Comparison of ENCODE assay signal across 18 cellular contexts in the genomic region with DNA sequence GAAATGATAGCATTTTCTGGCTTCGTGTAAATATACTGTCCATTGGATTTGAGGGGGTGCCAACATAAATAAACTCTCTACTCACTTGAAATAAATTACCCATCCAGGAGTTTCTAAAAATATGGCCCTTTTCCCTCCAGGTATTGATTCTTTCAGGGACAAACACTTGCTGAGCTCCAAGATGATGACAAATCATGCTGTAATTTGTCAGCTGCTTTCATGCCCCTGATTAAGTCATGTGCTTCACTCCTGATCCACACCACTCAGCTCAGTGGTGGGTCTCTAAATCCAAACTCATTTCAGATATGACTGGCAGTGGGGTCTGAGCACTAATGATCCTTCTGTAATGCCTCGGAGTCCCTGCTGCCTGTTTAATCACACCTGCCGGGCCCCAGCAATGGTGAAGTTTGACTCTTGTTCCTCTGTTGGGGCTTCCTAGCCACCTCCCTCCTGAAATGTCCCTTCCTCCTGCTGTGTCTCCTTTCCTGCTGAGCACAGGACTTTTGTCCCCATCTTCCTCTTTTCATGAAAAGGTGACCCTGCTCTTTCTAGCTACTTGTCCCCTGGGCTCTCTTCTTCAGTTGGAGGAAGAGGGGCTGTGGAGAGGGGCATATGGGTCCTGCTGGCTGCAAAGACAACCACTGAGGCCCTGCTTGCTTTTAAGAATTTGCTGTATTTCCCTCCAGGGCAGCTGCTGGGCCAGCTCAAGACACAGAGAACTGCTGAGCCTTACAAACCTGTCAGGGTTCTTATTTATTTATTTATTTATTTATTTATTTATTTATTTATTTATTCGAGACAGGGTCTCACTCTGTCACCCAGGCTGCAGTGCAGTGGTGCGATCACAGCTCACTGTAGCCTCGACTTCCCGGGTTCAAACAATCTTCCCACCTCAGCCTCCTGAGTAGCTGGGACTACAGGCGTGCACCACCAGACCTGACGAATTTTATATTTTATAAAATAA.
DNase-seq lines count a peak whose midpoint lies in the region; ATAC-seq lines count a peak whose summit lies in the region.
"Had no signal": no experiment of that assay in that cellular context is flagged by ENCODE, and none has a peak within 500 bp of the region (broad histone marks: within the 10 kb centered on the region; RNA-seq: fewer than 3 reads in every experiment).

No MANE protein-coding gene starts in this region.

- DNase-seq in COR-L47 (lab: John Stamatoyannopoulos, UW), result peak; percentile 87
- DNase-seq in NCI-H1092 treated with DMSO at 0.1 percent for 48 hours (lab: John Stamatoyannopoulos, UW), result peak; percentile 95
- DNase-seq in NCI-H748 (lab: John Stamatoyannopoulos, UW; ENCODE audit: unreplicated experiment), result peak; percentile 84
- DNase-seq in left lobe of liver (ENCODE audit: low spot score), result no peak
- DNase-seq: activated CD4-positive, alpha-beta T cell treated with anti-CD3 and anti-CD28 coated beads for 1 hour; activated naive CD4-positive, alpha-beta T cell; activated T-cell treated with anti-CD3 and anti-CD28 coated beads, Interleukin-2, amount 50 U/mL, for 1 hour; adrenal gland; mesenchymal stem cell; MG63; naive thymus-derived CD8-positive, alpha-beta T cell; NCI-H1930; NCI-H526 treated with DMSO at 0.1 percent for 48 hours; SW 1271 had no signal

- peak; percentile 34 for ATAC-seq in left lobe of liver
- ATAC-seq in GM21381 (IDR thresholded peaks at IDR 0.05; ENCODE audit: unreplicated experiment), result no peak
- ATAC-seq in HG02763 (IDR thresholded peaks at IDR 0.05; ENCODE audit: unreplicated experiment), result no peak
- no peak for ATAC-seq in HG02852 (IDR thresholded peaks at IDR 0.05; ENCODE audit: unreplicated experiment)
- no peak for ATAC-seq in GM21825 (IDR thresholded peaks at IDR 0.05; ENCODE audit: unreplicated experiment)
- ATAC-seq: naive thymus-derived CD8-positive, alpha-beta T cell had no signal
